8 cellular contexts compared by ENCODE assay signal in the genomic region with DNA sequence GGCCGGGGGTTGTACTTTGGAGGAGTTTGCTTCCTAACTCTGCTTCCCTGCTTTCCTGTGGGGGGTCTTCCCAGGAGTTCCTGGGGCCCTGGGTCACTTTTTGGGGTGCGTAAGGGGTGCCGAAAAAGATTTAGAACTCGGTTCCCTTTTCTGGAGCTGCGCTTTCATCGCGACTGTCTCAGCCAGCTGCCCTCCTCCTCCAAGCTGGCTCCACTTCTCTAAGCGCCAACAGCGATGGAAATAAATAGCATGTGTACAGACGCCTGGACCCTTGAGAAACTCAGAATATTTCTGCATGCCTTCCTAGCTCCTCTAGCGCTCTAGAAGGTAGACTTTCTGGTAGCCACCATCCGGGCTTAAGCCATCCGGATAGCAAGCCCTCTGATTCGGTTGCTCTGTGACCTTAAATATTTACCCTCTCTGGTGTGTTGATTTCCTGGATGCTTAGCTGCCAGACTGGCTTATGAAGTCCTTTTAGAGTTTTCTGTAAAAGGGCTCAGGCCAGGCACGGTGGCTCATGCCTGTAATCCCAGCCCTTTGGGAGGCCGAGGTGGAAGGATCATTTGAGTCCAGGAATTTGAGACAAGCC.
A peak's percentile ranks its signal among the peaks of the same experiment; 100 is the strongest.
DNase-seq lines count a peak whose midpoint lies in the region; ATAC-seq and TF ChIP-seq lines count a peak whose summit lies in the region.
"Not testable (repeated sequence)": the region's sequence is repeated elsewhere in the genome, so short reads cannot be mapped to it uniquely, and the experiment has no call there.

No MANE protein-coding gene starts in this region.

- not testable (repeated sequence) for H3K4me1 ChIP-seq in RWPE2 (ENCODE audit: insufficient read depth, poor library complexity, severe bottlenecking); right lobe of liver; upper lobe of left lung

- H3K36me3 ChIP-seq in RWPE2 (ENCODE audit: low read depth); right lobe of liver; upper lobe of left lung: not testable (repeated sequence)

- not testable (repeated sequence) for H3K4me3 ChIP-seq in RWPE2 (ENCODE audit: severe bottlenecking); right lobe of liver; upper lobe of left lung

- not testable (repeated sequence) for H3K27me3 ChIP-seq in RWPE2 (ENCODE audit: insufficient read depth, poor library complexity, severe bottlenecking); right lobe of liver; upper lobe of left lung

- TF ChIP-seq EP300 in upper lobe of left lung (IDR thresholded peaks at IDR 0.05), result not testable (repeated sequence)

- H3K27ac ChIP-seq in RWPE2 (ENCODE audit: poor library complexity, severe bottlenecking); right lobe of liver; upper lobe of left lung: not testable (repeated sequence)

- ATAC-seq in GM18909 (IDR thresholded peaks at IDR 0.05; ENCODE audit: poor library complexity, unreplicated experiment) (peak; percentile 19), GM21447 (IDR thresholded peaks at IDR 0.05; ENCODE audit: unreplicated experiment) (peak; percentile 28), HG02798 (IDR thresholded peaks at IDR 0.05; ENCODE audit: poor library complexity, unreplicated experiment) (peak; percentile 12), HG03159 (IDR thresholded peaks at IDR 0.05; ENCODE audit: unreplicated experiment) (peak; percentile 18), RWPE2 (ENCODE audit: low read depth) (peak; percentile 31; the same call in 2 of the 3 replicates), Right ventricle myocardium inferior (peak; percentile 27), right lobe of liver (peak; percentile 60 to 74 (median 68)), upper lobe of left lung (ENCODE audit: low FRiP score in 2 of 2) (peak; percentile 40 to 58)

- TF ChIP-seq CTCF in RWPE2 (IDR thresholded peaks at IDR 0.05; ENCODE audit: poor library complexity, severe bottlenecking); right lobe of liver (IDR thresholded peaks at IDR 0.05); upper lobe of left lung (IDR thresholded peaks at IDR 0.05): not testable (repeated sequence)

- not testable (repeated sequence) for DNase-seq in RWPE2 (ENCODE audit: low spot score); Right ventricle myocardium inferior (ENCODE audit: missing footprints); right lobe of liver; upper lobe of left lung

- TF ChIP-seq POLR2A in right lobe of liver (IDR thresholded peaks at IDR 0.05); upper lobe of left lung (IDR thresholded peaks at IDR 0.05): not testable (repeated sequence)

- not testable (repeated sequence) for H3K9me3 ChIP-seq in RWPE2 (ENCODE audit: severe bottlenecking); right lobe of liver; upper lobe of left lung

- no CpG with 5 or more reads among the region's 16 CpGs for WGBS in right lobe of liver (ENCODE audit: insufficient coverage, low coverage, low lambda C conversion rate, missing lambda C conversion rate)
- WGBS in upper lobe of left lung, 2 donors, result no CpG with 5 or more reads among the region's 16 CpGs

- intact Hi-C loops in Right ventricle myocardium inferior (cut with DNase I); right lobe of liver (cut with DNase I): not testable (repeated sequence)

Comparison
In these comparisons a context has a peak if more than half of its experiments do, and no peak if none do; other contexts are left out.
1. ATAC-seq: peak in every context shown above with its lines; median percentile 68 in right lobe of liver; 49 in upper lobe of left lung; 31 in RWPE2; 28 in GM21447; 27 in Right ventricle myocardium inferior; 19 in GM18909; 18 in HG03159; 12 in HG02798.